ENCODE assay signal across 8 cellular contexts in the genomic region with DNA sequence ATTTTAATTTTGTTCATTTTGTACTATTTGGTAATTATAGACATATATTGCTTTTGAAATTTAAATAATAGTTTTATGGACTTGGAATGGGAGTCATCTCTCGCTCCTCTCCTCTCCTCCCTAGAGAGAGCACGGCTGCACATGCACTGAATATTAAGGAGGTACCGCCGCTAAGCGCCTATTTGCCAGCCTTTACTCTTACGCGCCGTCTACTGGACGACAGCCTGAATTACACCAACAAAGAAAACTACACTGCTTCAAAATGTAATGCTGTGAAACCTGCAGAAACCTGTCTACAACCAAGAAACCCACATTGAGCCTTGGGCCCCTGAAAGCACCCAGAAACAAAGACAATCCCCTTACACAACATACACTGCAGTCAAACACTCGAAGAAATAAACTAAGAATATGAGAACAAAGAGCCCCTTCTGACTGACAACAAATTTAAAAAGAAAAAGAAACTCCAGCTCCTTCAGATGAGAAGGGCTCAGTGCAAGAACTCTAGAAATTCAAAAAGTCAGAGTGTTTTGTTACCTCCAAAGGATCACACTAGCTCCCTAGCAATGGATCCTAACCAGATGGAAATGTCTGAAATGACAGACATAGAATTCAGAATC.
DNase-seq lines count a peak whose midpoint lies in the region; ATAC-seq, FAIRE-seq and TF ChIP-seq lines count a peak whose summit lies in the region.

No MANE protein-coding gene starts in this region.

- CTCF ChIA-PET in CD4-positive, alpha-beta T cell (lab: Charles Lee): no interaction called here

- no peak overlapping the region for H4K8ac ChIP-seq in mesendoderm (ENCODE audit: low read depth, low read length)

- no peak overlapping the region for H2BK120ac ChIP-seq in mesendoderm (ENCODE audit: low read depth, low read length)

- no CpG with 5 or more reads among the region's 10 CpGs for WGBS in mesendoderm (ENCODE audit: extremely low coverage, insufficient coverage, low lambda C conversion rate)

- no peaks in the 10 kb centered on the region for H3K79me1 ChIP-seq in mesendoderm (ENCODE audit: low read length)

- ATAC-seq in CD4-positive, alpha-beta T cell (ENCODE audit: poor library complexity): no peak
- ATAC-seq in GM19035 (IDR thresholded peaks at IDR 0.05; ENCODE audit: unreplicated experiment): no peak

- H3K9me3 ChIP-seq in CD4-positive, alpha-beta T cell (ENCODE audit: control insufficient read depth, low read length): no peaks in the 10 kb centered on the region

- no peaks in the 10 kb centered on the region for H3K79me2 ChIP-seq in mesendoderm (ENCODE audit: control insufficient read depth, insufficient read depth, low read length)

- DNase-seq in GM06990 (ENCODE audit: extremely low read depth, insufficient read length): no peak
- peak; percentile 51 for DNase-seq in HT-29 (ENCODE audit: low spot score)
- DNase-seq in astrocyte of the cerebellum (ENCODE audit: low read depth): no peak
- DNase-seq in mesendoderm: peak; percentile 71
- no peak for DNase-seq in CD4-positive, alpha-beta T cell
- no peak for DNase-seq in RCC 7860 (ENCODE audit: low spot score)
- DNase-seq in AG20443 (ENCODE audit: low spot score): no peak

- no peak overlapping the region for H4K5ac ChIP-seq in mesendoderm (ENCODE audit: low read length)

- H3K4ac ChIP-seq in mesendoderm (ENCODE audit: low read depth, low read length): no peak overlapping the region

- H2BK5ac ChIP-seq in mesendoderm (ENCODE audit: low read length): no peak overlapping the region

- H3K4me1 Mint-ChIP-seq in CD4-positive, alpha-beta T cell (ENCODE audit: low read depth): no peaks in the 10 kb centered on the region

- H3K4me2 ChIP-seq in mesendoderm (ENCODE audit: low read length): no peak overlapping the region

- FAIRE-seq in RCC 7860 (lab: Jason Lieb, UNC): no peak

- peaks cover 33% of the 10 kb centered on the region for H3K9me3 Mint-ChIP-seq in CD4-positive, alpha-beta T cell

- no peak overlapping the region for H3K18ac ChIP-seq in mesendoderm (ENCODE audit: low read length)

- intact Hi-C loops in CD4-positive, alpha-beta T cell (cut with DNase I, micrococcal nuclease): no loop called here

- H3K4me3 Mint-ChIP-seq in CD4-positive, alpha-beta T cell: no peak overlapping the region

- no peaks in the 10 kb centered on the region for H3K36me3 Mint-ChIP-seq in CD4-positive, alpha-beta T cell (ENCODE audit: low read depth)

- no peak overlapping the region for H3K27ac Mint-ChIP-seq in CD4-positive, alpha-beta T cell

- in situ Hi-C loops in astrocyte of the cerebellum (cut with HindIII; ENCODE audit: low sequenced_read_pairs): loop anchor here (10.0 kb wide), 1 partner anchor 857 kb away; no protein-coding TSS in a partner anchor

- H3K4me3 ChIP-seq in GM06990 (replicated peaks; ENCODE audit: low read depth, low read length) (no peak overlapping the region), astrocyte of the cerebellum (ENCODE audit: low read depth, low read length) (no peak overlapping the region), mesendoderm (ENCODE audit: low read length) (no peak overlapping the region)

- no peak overlapping the region for H2AK5ac ChIP-seq in mesendoderm (ENCODE audit: low read length)

- no peaks in the 10 kb centered on the region for H3K4me1 ChIP-seq in mesendoderm (ENCODE audit: control insufficient read depth, low read depth, low read length)

- no peak overlapping the region for H3K27ac ChIP-seq in mesendoderm (ENCODE audit: low read depth, low read length)
- H3K27ac ChIP-seq in CD4-positive, alpha-beta T cell (ENCODE audit: low read depth, low read length): no peak overlapping the region

- H3K23ac ChIP-seq in mesendoderm (ENCODE audit: low read length): no peak overlapping the region

- no peak overlapping the region for H2BK15ac ChIP-seq in mesendoderm (replicated peaks; ENCODE audit: low read depth)

- POLR2A ChIA-PET in CD4-positive, alpha-beta T cell (lab: Charles Lee): no interaction called here

- H3K9ac ChIP-seq in mesendoderm (ENCODE audit: low read length): no peak overlapping the region

- no peaks in the 10 kb centered on the region for H3K36me3 ChIP-seq in GM06990 (ENCODE audit: control insufficient read depth, insufficient read depth, low read length)
- H3K36me3 ChIP-seq in mesendoderm (ENCODE audit: control insufficient read depth, insufficient read depth, low read length): no peaks in the 10 kb centered on the region

- H3K56ac ChIP-seq in mesendoderm (ENCODE audit: low read length): no peak overlapping the region

- no peaks in the 10 kb centered on the region for H3K27me3 Mint-ChIP-seq in CD4-positive, alpha-beta T cell

- no peaks in the 10 kb centered on the region for H3K27me3 ChIP-seq in GM06990 (replicated peaks; ENCODE audit: control insufficient read depth, insufficient read depth, low read length)
- H3K27me3 ChIP-seq in mesendoderm (ENCODE audit: insufficient read depth, low read length, poor library complexity): no peaks in the 10 kb centered on the region
- no peaks in the 10 kb centered on the region for H3K27me3 ChIP-seq in CD4-positive, alpha-beta T cell (ENCODE audit: control insufficient read depth, insufficient read depth, low read length)

- peak; percentile 48 for TF ChIP-seq CTCF in GM06990 (IDR thresholded peaks at IDR 0.05; ENCODE audit: insufficient read depth, low read length, poor library complexity, severe bottlenecking)
- TF ChIP-seq CTCF in astrocyte of the cerebellum (IDR thresholded peaks at IDR 0.05; ENCODE audit: low read depth, low read length, missing control alignments): peak; percentile 64
- no peak for TF ChIP-seq CTCF in CD4-positive, alpha-beta T cell (IDR thresholded peaks at IDR 0.05)

Comparison
In these comparisons a context has a peak if more than half of its experiments do, and no peak if none do; other contexts are left out.
1. DNase-seq: peak in HT-29 (single experiment) and mesendoderm (single experiment); none in GM06990 (single experiment), astrocyte of the cerebellum (single experiment), CD4-positive, alpha-beta T cell (0 of 10), RCC 7860 (single experiment) and AG20443 (single experiment).